ENCODE assay signal across 1 cellular context in genomic region chr1:203511513-203511912, GRCh38.
TF ChIP-seq lines count a peak whose summit lies in the region.

No MANE protein-coding gene starts in this region.

TF ChIP-seq in A549, 52 proteins besides CTCF, POLR2A, EP300 and RAD21:
- TF ChIP-seq RFX5 (IDR thresholded peaks at IDR 0.05) (no peak), ZFP36 (IDR thresholded peaks at IDR 0.05; ENCODE audit: borderline replicate concordance, partially characterized antibody) (no peak), CHD4 (IDR thresholded peaks at IDR 0.05; ENCODE audit: borderline replicate concordance) (no peak), EHF (CRISPR knock-in tag; IDR thresholded peaks at IDR 0.05) (no peak), RNF2 (IDR thresholded peaks at IDR 0.05; ENCODE audit: borderline replicate concordance, low read depth) (no peak), RCOR1 (IDR thresholded peaks at IDR 0.05; ENCODE audit: low read depth, low read length) (no peak), USF2 (IDR thresholded peaks at IDR 0.05) (no peak), CHD2 (IDR thresholded peaks at IDR 0.05; ENCODE audit: low read length, partially characterized antibody) (no peak), TP53 (CRISPR knock-in tag; IDR thresholded peaks at IDR 0.05) (no peak), ZC3H11A (IDR thresholded peaks at IDR 0.05) (no peak), CBX8 (IDR thresholded peaks at IDR 0.05) (no peak), NFE2L2 (conservative IDR thresholded peaks at IDR 0.05; ENCODE audit: low read length) (no peak), PHF8 (IDR thresholded peaks at IDR 0.05; ENCODE audit: borderline replicate concordance, low read depth) (no peak), NR3C1 (IDR thresholded peaks at IDR 0.05) (no peak), ZNF302 (CRISPR knock-in tag; IDR thresholded peaks at IDR 0.05) (no peak), HDAC2 (IDR thresholded peaks at IDR 0.05) (no peak), CEBPB (IDR thresholded peaks at IDR 0.05) (no peak)
- TF ChIP-seq, protein P1, sequence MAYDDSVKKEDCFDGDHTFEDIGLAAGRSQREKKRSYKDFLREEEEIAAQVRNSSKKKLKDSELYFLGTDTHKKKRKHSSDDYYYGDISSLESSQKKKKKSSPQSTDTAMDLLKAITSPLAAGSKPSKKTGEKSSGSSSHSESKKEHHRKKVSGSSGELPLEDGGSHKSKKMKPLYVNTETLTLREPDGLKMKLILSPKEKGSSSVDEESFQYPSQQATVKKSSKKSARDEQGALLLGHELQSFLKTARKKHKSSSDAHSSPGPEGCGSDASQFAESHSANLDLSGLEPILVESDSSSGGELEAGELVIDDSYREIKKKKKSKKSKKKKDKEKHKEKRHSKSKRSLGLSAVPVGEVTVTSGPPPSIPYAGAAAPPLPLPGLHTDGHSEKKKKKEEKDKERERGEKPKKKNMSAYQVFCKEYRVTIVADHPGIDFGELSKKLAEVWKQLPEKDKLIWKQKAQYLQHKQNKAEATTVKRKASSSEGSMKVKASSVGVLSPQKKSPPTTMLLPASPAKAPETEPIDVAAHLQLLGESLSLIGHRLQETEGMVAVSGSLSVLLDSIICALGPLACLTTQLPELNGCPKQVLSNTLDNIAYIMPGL (CRISPR knock-in tag; IDR thresholded peaks at IDR 0.05; ENCODE audit: borderline replicate concordance) = no peak
- TF ChIP-seq, protein P2, sequence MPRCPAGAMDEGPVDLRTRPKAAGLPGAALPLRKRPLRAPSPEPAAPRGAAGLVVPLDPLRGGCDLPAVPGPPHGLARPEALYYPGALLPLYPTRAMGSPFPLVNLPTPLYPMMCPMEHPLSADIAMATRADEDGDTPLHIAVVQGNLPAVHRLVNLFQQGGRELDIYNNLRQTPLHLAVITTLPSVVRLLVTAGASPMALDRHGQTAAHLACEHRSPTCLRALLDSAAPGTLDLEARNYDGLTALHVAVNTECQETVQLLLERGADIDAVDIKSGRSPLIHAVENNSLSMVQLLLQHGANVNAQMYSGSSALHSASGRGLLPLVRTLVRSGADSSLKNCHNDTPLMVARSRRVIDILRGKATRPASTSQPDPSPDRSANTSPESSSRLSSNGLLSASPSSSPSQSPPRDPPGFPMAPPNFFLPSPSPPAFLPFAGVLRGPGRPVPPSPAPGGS (IDR thresholded peaks at IDR 0.05) = no peak
- TF ChIP-seq, protein P3, sequence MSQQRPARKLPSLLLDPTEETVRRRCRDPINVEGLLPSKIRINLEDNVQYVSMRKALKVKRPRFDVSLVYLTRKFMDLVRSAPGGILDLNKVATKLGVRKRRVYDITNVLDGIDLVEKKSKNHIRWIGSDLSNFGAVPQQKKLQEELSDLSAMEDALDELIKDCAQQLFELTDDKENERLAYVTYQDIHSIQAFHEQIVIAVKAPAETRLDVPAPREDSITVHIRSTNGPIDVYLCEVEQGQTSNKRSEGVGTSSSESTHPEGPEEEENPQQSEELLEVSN (IDR thresholded peaks at IDR 0.05; ENCODE audit: borderline replicate concordance, low read depth) = no peak
TF ChIP-seq in A549: peak in this region for 0.
